ENCODE assay signal across 8 cellular contexts in the genomic region with DNA sequence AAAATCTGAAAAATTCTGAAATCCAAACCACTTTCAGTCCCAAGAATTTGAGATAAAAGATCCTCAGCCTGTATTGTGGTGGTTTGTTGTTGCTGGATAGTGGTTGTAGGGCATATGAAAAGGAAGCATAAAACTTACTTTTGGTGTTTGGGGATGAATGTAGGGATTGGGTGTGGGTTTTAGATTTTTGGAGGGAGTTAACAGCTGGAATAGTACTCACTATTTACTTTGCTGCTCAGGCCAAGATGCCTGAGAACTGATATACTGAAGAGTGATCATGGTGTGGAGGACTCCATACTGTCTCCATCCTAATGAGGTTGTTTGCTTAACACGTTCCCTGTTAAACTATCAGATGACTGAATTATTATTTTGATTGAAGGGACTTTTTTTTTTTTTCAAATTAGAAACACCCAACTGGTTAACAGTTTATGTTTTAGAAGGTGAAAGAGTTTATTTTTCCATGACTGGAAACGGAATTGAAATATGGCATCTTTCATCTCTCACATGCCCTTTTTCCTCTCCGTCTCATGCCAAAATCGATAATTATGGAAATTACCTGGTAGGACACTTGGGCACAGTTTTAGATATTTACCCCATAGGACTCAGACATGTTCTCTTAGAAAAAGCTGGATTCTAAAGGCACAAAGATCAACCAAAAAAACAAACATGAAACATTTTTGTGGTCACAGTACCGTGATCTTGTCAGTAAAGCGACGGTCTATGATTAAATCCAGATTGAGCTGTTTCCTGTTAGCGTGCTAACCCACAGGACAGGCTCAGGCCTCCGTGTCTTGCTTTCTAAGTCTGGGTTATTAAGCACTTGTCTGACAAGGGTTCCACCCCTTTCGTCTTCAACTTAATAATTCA. TPM values are rescaled to one million over a fixed set of nuclear protein-coding genes. Genes with fewer than 3 reads are reported as not detected.
DNase-seq lines count a peak whose midpoint lies in the region; ATAC-seq lines count a peak whose summit lies in the region.

No MANE protein-coding gene starts in this region.

- peak; percentile 79 for ATAC-seq in GM18861 (IDR thresholded peaks at IDR 0.05; ENCODE audit: unreplicated experiment)
- ATAC-seq in HG03045 (IDR thresholded peaks at IDR 0.05; ENCODE audit: unreplicated experiment): peak; percentile 84
- peak; percentile 60 to 64 for ATAC-seq in naive B cell (ENCODE audit: low read depth in 2 of 2)

- H3K9me3 Mint-ChIP-seq in naive B cell: peaks cover 0 to 1% (median 0%) of the 10 kb centered on the region in 7 donors

- peak overlapping the region in 3 of 6 donors; percentile 9 to 86 (median 82) for H3K27ac Mint-ChIP-seq in naive B cell

- H3K4me3 Mint-ChIP-seq in naive B cell: peak overlapping the region in 6 of 8 donors; percentile 32 to 77 (median 52)

- peaks cover 8 to 21% (median 18%) of the 10 kb centered on the region in 3 donors for H3K4me1 Mint-ChIP-seq in naive B cell

- no peaks in the 10 kb centered on the region for H3K27me3 Mint-ChIP-seq in naive B cell

- H3K36me3 Mint-ChIP-seq in naive B cell: no peaks in the 10 kb centered on the region

- DNase-seq in AG08396 (ENCODE audit: low spot score): peak; percentile 71
- DNase-seq in RPMI8226: peak; percentile 87
- peak; percentile 86 for DNase-seq in dermis blood vessel endothelial cell
- DNase-seq in naive B cell: peak; percentile 3
- DNase-seq in NCI-H1694 (lab: John Stamatoyannopoulos, UW): no peak
- no peak for DNase-seq in NCI-H1694 treated with DMSO at 0.1 percent for 48 hours (lab: John Stamatoyannopoulos, UW)

RNA-seq across cellular contexts. Expression of gene RGL1, which starts 37.3 kb away (rescaled TPM):
- 28.8 and 29.3 TPM in 2 replicates for total RNA-seq in dermis blood vessel endothelial cell
- polyA plus RNA-seq in naive B cell (ENCODE audit: low read depth in 6 of 6): under 1 TPM in 3 of 6 donors, not detected in 3; 0.09 to 0.29 (median 0.13) TPM

Comparison
In these comparisons a context has a peak if more than half of its experiments do, and no peak if none do; other contexts are left out.
1. DNase-seq: peak in AG08396 (single experiment), RPMI8226 (single experiment), dermis blood vessel endothelial cell (single experiment) and naive B cell (single experiment); none in NCI-H1694 (single experiment) and NCI-H1694 treated with DMSO at 0.1 percent for 48 hours (single experiment).
2. Peak in every context shown above with its lines, with median percentiles within 50 percentile points of each other: ATAC-seq.